15 cellular contexts compared by ENCODE assay signal in genomic region chr1:227776277-227776676, GRCh38. TPM values are rescaled to one million over a fixed set of nuclear protein-coding genes. Genes with fewer than 3 reads are reported as not detected.
DNase-seq lines count a peak whose midpoint lies in the region; ATAC-seq, FAIRE-seq and TF ChIP-seq lines count a peak whose summit lies in the region.
"Had no signal": no experiment of that assay in that cellular context is flagged by ENCODE, and none has a peak within 500 bp of the region (broad histone marks: within the 10 kb centered on the region; RNA-seq: fewer than 3 reads in every experiment).

No MANE protein-coding gene starts in this region.

- no peaks in the 10 kb centered on the region for H3K27me3 ChIP-seq in GM23248 (replicated peaks; ENCODE audit: insufficient read depth)
- H3K27me3 ChIP-seq in astrocyte (ENCODE audit: insufficient read depth, low read length) = no peaks in the 10 kb centered on the region
- H3K27me3 ChIP-seq in sigmoid colon = no peaks in the 10 kb centered on the region
- H3K27me3 ChIP-seq in testis = no peaks in the 10 kb centered on the region
- H3K27me3 ChIP-seq: breast epithelium had no signal

- no peaks in the 10 kb centered on the region for H3K9me3 Mint-ChIP-seq in astrocyte (ENCODE audit: unreplicated experiment)
- H3K9me3 Mint-ChIP-seq: CD14-positive monocyte had no signal

- 15 to 24% methylated on average over 6 of the region's 6 CpGs for WGBS in GM23248 (ENCODE audit: low coverage in 1 of 2, low lambda C conversion rate in 2 of 2, missing lambda C conversion rate in 2 of 2), 2 experiments
- WGBS in sigmoid colon, 2 donors = 89 to 90% methylated on average over 6 of the region's 6 CpGs
- WGBS in testis, 2 donors = 70 to 80% methylated on average over 5 to 6 of the region's 6 CpGs

- peak overlapping the region; percentile 52 for H3K4me3 Mint-ChIP-seq in astrocyte (ENCODE audit: unreplicated experiment)
- H3K4me3 Mint-ChIP-seq: CD14-positive monocyte, T-helper 17 cell had no signal

- H3K4me1 ChIP-seq in GM23248 (ENCODE audit: insufficient read depth) (peaks cover 39% of the 10 kb centered on the region), astrocyte (ENCODE audit: insufficient read depth, low read length) (peaks cover 55% of the 10 kb centered on the region), sigmoid colon (peaks cover 0 to 42% (median 29%) of the 10 kb centered on the region in 4 donors), testis (no peaks in the 10 kb centered on the region)
- H3K4me1 ChIP-seq: breast epithelium, HAP-1 had no signal

- H3K4me1 Mint-ChIP-seq in astrocyte (ENCODE audit: low read depth, unreplicated experiment) = peaks cover 24% of the 10 kb centered on the region
- H3K4me1 Mint-ChIP-seq: CD14-positive monocyte had no signal

- H3F3A ChIP-seq in GM23248 (ENCODE audit: insufficient read depth) = peaks cover 38% of the 10 kb centered on the region

- in situ Hi-C loops in GM23248 (cut with MboI) = no loop called here

- FAIRE-seq in astrocyte (lab: Jason Lieb, UNC) = peak; percentile 97

- H3K9me2 ChIP-seq in GM23248 (ENCODE audit: insufficient read depth) = no peaks in the 10 kb centered on the region

- no peak for TF ChIP-seq POLR2A in sigmoid colon (IDR thresholded peaks at IDR 0.05)
- no peak for TF ChIP-seq POLR2A in testis (IDR thresholded peaks at IDR 0.05)

- H3K9ac ChIP-seq in GM23248 (peak overlapping the region; percentile 5; the same call in 1 of the 2 replicates), astrocyte (ENCODE audit: low read length) (peak overlapping the region; percentile 66)

- peak overlapping the region; percentile 67 for H3K4me2 ChIP-seq in GM23248 (ENCODE audit: unreplicated experiment)
- H3K4me2 ChIP-seq in astrocyte (ENCODE audit: low read length) = peak overlapping the region; percentile 60

- TF ChIP-seq CTCF in astrocyte (IDR thresholded peaks at IDR 0.05; ENCODE audit: insufficient read depth, low read depth, low read length) = no peak
- TF ChIP-seq CTCF in foreskin fibroblast (IDR thresholded peaks at IDR 0.05; ENCODE audit: low read depth, low read length) = no peak
- TF ChIP-seq CTCF in sigmoid colon (IDR thresholded peaks at IDR 0.05) = no peak
- no peak for TF ChIP-seq CTCF in testis (IDR thresholded peaks at IDR 0.05)

- ATAC-seq in HG02759 (IDR thresholded peaks at IDR 0.05; ENCODE audit: unreplicated experiment) = no peak
- ATAC-seq: sciatic nerve, T-helper 17 cell had no signal

- H3K27me3 Mint-ChIP-seq in astrocyte (ENCODE audit: low read depth, unreplicated experiment) = no peaks in the 10 kb centered on the region
- H3K27me3 Mint-ChIP-seq: T-helper 17 cell had no signal

- H3K79me2 ChIP-seq in GM23248 (ENCODE audit: insufficient read depth) = no peaks in the 10 kb centered on the region
- no peaks in the 10 kb centered on the region for H3K79me2 ChIP-seq in astrocyte (ENCODE audit: insufficient read depth, low read length)

- intact Hi-C loops in sigmoid colon (cut with DNase I) (no loop called here), testis (cut with DNase I; ENCODE audit: low total_unique reads) (no loop called here)

- H3K27ac ChIP-seq in GM23248 (peak overlapping the region; percentile 72), astrocyte (ENCODE audit: low read depth, low read length) (peak overlapping the region; percentile 89), sigmoid colon (peak overlapping the region in 3 of 4 donors; percentile 43 to 83 (median 68)), testis (no peak overlapping the region)
- H3K27ac ChIP-seq: breast epithelium had no signal

- DNase-seq in GM23248 = peak; percentile 93
- DNase-seq in astrocyte (ENCODE audit: low read depth) = peak; percentile 96
- DNase-seq in foreskin fibroblast = peak; percentile 72 to 79
- peak; percentile 28 for DNase-seq in sigmoid colon
- no peak for DNase-seq in inferior parietal cortex (ENCODE audit: extremely low spot score)
- DNase-seq in testis = no peak
- DNase-seq in Kasumi-1 (lab: John Stamatoyannopoulos, UW) = no peak
- DNase-seq: activated CD4-positive, alpha-beta T cell treated with anti-CD3 and anti-CD28 coated beads, Interleukin-2, amount 50 U/mL, for 1 hour; T-helper 17 cell had no signal

- H3K36me3 ChIP-seq in GM23248 (ENCODE audit: low read depth) (no peaks in the 10 kb centered on the region), astrocyte (ENCODE audit: insufficient read depth, low read length) (peaks cover 5% of the 10 kb centered on the region), sigmoid colon (peaks cover 0 to 13% (median 2%) of the 10 kb centered on the region in 4 donors), testis (ENCODE audit: low read depth, missing control alignments) (no peaks in the 10 kb centered on the region)
- H3K36me3 ChIP-seq: breast epithelium, HAP-1 had no signal

- H4K20me1 ChIP-seq in GM23248 (ENCODE audit: insufficient read depth) = no peaks in the 10 kb centered on the region
- no peaks in the 10 kb centered on the region for H4K20me1 ChIP-seq in astrocyte (ENCODE audit: insufficient read depth, low read length)

- H3K9me3 ChIP-seq in GM23248 (ENCODE audit: low read depth) (no peaks in the 10 kb centered on the region), astrocyte (ENCODE audit: insufficient read depth, low read depth, low read length) (no peaks in the 10 kb centered on the region), sigmoid colon (no peaks in the 10 kb centered on the region), testis (no peaks in the 10 kb centered on the region)
- H3K9me3 ChIP-seq: breast epithelium, HAP-1 had no signal

- TF ChIP-seq EP300 in sigmoid colon (IDR thresholded peaks at IDR 0.05) = no peak

- peak overlapping the region; percentile 90 for H3K27ac Mint-ChIP-seq in astrocyte (ENCODE audit: unreplicated experiment)
- H3K27ac Mint-ChIP-seq: T-helper 17 cell had no signal

- H3K4me3 ChIP-seq in GM23248 (no peak overlapping the region), astrocyte (ENCODE audit: insufficient read depth, low read depth, low read length) (no peak overlapping the region), foreskin fibroblast (ENCODE audit: low read depth in 1 of 2, low read length in 2 of 2) (no peak overlapping the region), sigmoid colon (no peak overlapping the region), testis (no peak overlapping the region)
- H3K4me3 ChIP-seq: breast epithelium, HAP-1 had no signal

- no peak overlapping the region for H2AFZ ChIP-seq in GM23248
- no peak overlapping the region for H2AFZ ChIP-seq in astrocyte (ENCODE audit: low read depth, low read length)

- peaks cover 9% of the 10 kb centered on the region for H3K36me3 Mint-ChIP-seq in astrocyte (ENCODE audit: low read depth, unreplicated experiment)

RNA-seq across cellular contexts. Expression of gene PRSS38, which starts 39.2 kb away (rescaled TPM):
- total RNA-seq in GM23248 (2014; rRNA removed; shearing (Covaris generic)) = not detected in 2 replicates
- polyA plus RNA-seq in GM23248 (2016; fragmentation: Nextera tagmentation; extraction: Ambion mirVana) = not detected in 2 replicates
- not detected in 2 replicates for total RNA-seq in astrocyte
- total RNA-seq in sigmoid colon = not detected
- not detected for polyA plus RNA-seq in sigmoid colon
- total RNA-seq in testis = 1 to 10 TPM; 3.4 to 9.3 TPM
- 5.4 TPM for polyA plus RNA-seq in testis (ENCODE audit: insufficient read depth, low read depth, low replicate concordance)
- total RNA-seq: breast epithelium, sciatic nerve, T-helper 17 cell had no signal
- polyA plus RNA-seq: CD14-positive monocyte, esophagus had no signal

RNA-seq across cellular contexts. Expression of gene SNAP47, which starts 41.0 kb away (rescaled TPM):
- 30.5 and 40.1 TPM in 2 replicates for total RNA-seq in GM23248 (2014; rRNA removed; shearing (Covaris generic))
- 29.3 and 32.6 TPM in 2 replicates for polyA plus RNA-seq in GM23248 (2016; fragmentation: Nextera tagmentation; extraction: Ambion mirVana)
- total RNA-seq in astrocyte = 31.6 and 31.9 TPM in 2 replicates
- 10 to 100 TPM; 33.9 to 51.6 (median 35.8) TPM for total RNA-seq in sigmoid colon
- 10 to 100 TPM; 13.8 to 19.9 (median 17.1) TPM for polyA plus RNA-seq in sigmoid colon
- 10 to 100 TPM; 77.6 to 80.3 TPM for total RNA-seq in testis
- polyA plus RNA-seq in testis (ENCODE audit: insufficient read depth, low read depth, low replicate concordance) = 72.2 TPM

RNA-seq across cellular contexts. Expression of gene JMJD4, which starts 41.2 kb away (rescaled TPM):
- 25.8 and 26.9 TPM in 2 replicates for total RNA-seq in GM23248 (2014; rRNA removed; shearing (Covaris generic))
- 16.1 and 17.3 TPM in 2 replicates for polyA plus RNA-seq in GM23248 (2016; fragmentation: Nextera tagmentation; extraction: Ambion mirVana)
- 17.5 and 18.5 TPM in 2 replicates for total RNA-seq in astrocyte
- total RNA-seq in sigmoid colon = 10 to 100 TPM; 13.8 to 20.5 (median 14.8) TPM
- polyA plus RNA-seq in sigmoid colon = 10 to 100 TPM in 1 of 3 donors, 1 to 10 TPM in 2; 7.8 to 13.5 (median 8.8) TPM
- total RNA-seq in testis = 10 to 100 TPM; 35.2 to 36.1 TPM
- 33.8 TPM for polyA plus RNA-seq in testis (ENCODE audit: insufficient read depth, low read depth, low replicate concordance)

Comparison
In these comparisons a context has a peak if more than half of its experiments do, and no peak if none do; other contexts are left out.
1. DNase-seq: peak in GM23248 (single experiment), astrocyte (single experiment), foreskin fibroblast (2 of 2) and sigmoid colon (single experiment); none in inferior parietal cortex (single experiment), testis (single experiment) and Kasumi-1 (0 of 2).
2. H3K27ac ChIP-seq: peak in GM23248 (single experiment), astrocyte (single experiment) and sigmoid colon (3 of 4); none in testis (0 of 2).